In genomic region chr20:57141492-57141891, GRCh38 we compare ENCODE assay signal across 25 cellular contexts.
DNase-seq lines count a peak whose midpoint lies in the region; ATAC-seq, FAIRE-seq and TF ChIP-seq lines count a peak whose summit lies in the region.
"Had no signal": no experiment of that assay in that cellular context is flagged by ENCODE, and none has a peak within 500 bp of the region (broad histone marks: within the 10 kb centered on the region; RNA-seq: fewer than 3 reads in every experiment).

No MANE protein-coding gene starts in this region.

- intact Hi-C loops in K562 (cut with micrococcal nuclease), result no loop called here
- intact Hi-C loops in activated CD4-positive, alpha-beta T cell treated with anti-CD3 and anti-CD28 coated beads, Interleukin-2, amount 10 ng/mL, durations not matched to agents 24 days and 14 days (cut with micrococcal nuclease), result no loop called here

- H3K27ac Mint-ChIP-seq in activated CD4-positive, alpha-beta T cell treated with anti-CD3 and anti-CD28 coated beads, Interleukin-2, amount 10 ng/mL, durations not matched to agents 24 days and 14 days, result no peak overlapping the region
- H3K27ac Mint-ChIP-seq: CD14-positive monocyte; CD4-positive, alpha-beta memory T cell; CD4-positive, CD25-positive, alpha-beta regulatory T cell; CD8-positive, alpha-beta memory T cell had no signal

- no peaks in the 10 kb centered on the region for H3K4me1 Mint-ChIP-seq in activated CD4-positive, alpha-beta T cell treated with anti-CD3 and anti-CD28 coated beads, Interleukin-2, amount 10 ng/mL, durations not matched to agents 24 days and 14 days
- H3K4me1 Mint-ChIP-seq: CD14-positive monocyte; CD4-positive, alpha-beta memory T cell; CD4-positive, CD25-positive, alpha-beta regulatory T cell; CD8-positive, alpha-beta memory T cell had no signal

- H3K4me2 ChIP-seq in A549 (no peak overlapping the region), K562 (ENCODE audit: insufficient read depth, low read length) (no peak overlapping the region)
- H3K4me2 ChIP-seq: BLaER1 had no signal

- in situ Hi-C loops in K562 (cut with MboI), result no loop called here

- H3K4me1 ChIP-seq in A549, result no peaks in the 10 kb centered on the region
- no peaks in the 10 kb centered on the region for H3K4me1 ChIP-seq in K562 (replicated peaks in 1 of 2; ENCODE audit: control insufficient read depth in 2 of 2, insufficient read depth in 2 of 2, low read length in 2 of 2)
- H3K4me1 ChIP-seq: BE2C, BLaER1 had no signal

- no peak overlapping the region for H3K9ac ChIP-seq in K562 (ENCODE audit: insufficient read depth in 1 of 2, low read depth in 2 of 2, low read length in 2 of 2)
- H3K9ac ChIP-seq: BLaER1 had no signal

- no peaks in the 10 kb centered on the region for H3K36me3 ChIP-seq in K562 (ENCODE audit: control insufficient read depth, insufficient read depth, low read length)
- H3K36me3 ChIP-seq: BE2C, BLaER1 had no signal

- H3K9me3 Mint-ChIP-seq in activated CD4-positive, alpha-beta T cell treated with anti-CD3 and anti-CD28 coated beads, Interleukin-2, amount 10 ng/mL, durations not matched to agents 24 days and 14 days, result no peaks in the 10 kb centered on the region

- H3K27me3 ChIP-seq in K562 (ENCODE audit: control insufficient read depth in 2 of 2, insufficient read depth in 2 of 2, low read length in 2 of 2), result peaks cover 12 to 40% of the 10 kb centered on the region in 2 experiments
- H3K27me3 ChIP-seq: BE2C, BLaER1 had no signal

- no peaks in the 10 kb centered on the region for H3K79me2 ChIP-seq in K562 (ENCODE audit: control insufficient read depth, insufficient read depth, low read length)

- TF ChIP-seq EP300 in A549 (IDR thresholded peaks at IDR 0.05) (no peak), K562 (IDR thresholded peaks at IDR 0.05; ENCODE audit: low read length) (no peak)

- no peak overlapping the region for H3K4me3 Mint-ChIP-seq in activated CD4-positive, alpha-beta T cell treated with anti-CD3 and anti-CD28 coated beads, Interleukin-2, amount 10 ng/mL, durations not matched to agents 24 days and 14 days
- H3K4me3 Mint-ChIP-seq: CD14-positive monocyte; CD4-positive, alpha-beta memory T cell; CD4-positive, CD25-positive, alpha-beta regulatory T cell; CD8-positive, alpha-beta memory T cell had no signal

- H3K9me3 ChIP-seq in A549 (no peaks in the 10 kb centered on the region), K562 (replicated peaks; ENCODE audit: control insufficient read depth, insufficient read depth, low read depth, low read length) (no peaks in the 10 kb centered on the region)
- H3K9me3 ChIP-seq: BE2C, BLaER1 had no signal

- H3K27ac ChIP-seq in A549 (no peak overlapping the region), K562 (ENCODE audit: extremely low read depth, low read depth, low read length) (no peak overlapping the region)
- H3K27ac ChIP-seq: 22Rv1, BLaER1 had no signal

- 73% methylated on average over 1 of the region's 1 CpG for WGBS in A549 (ENCODE audit: missing lambda C conversion rate)
- WGBS in K562 (ENCODE audit: insufficient coverage, low coverage, missing lambda C conversion rate), result 0% methylated on average over 1 of the region's 1 CpG

- CTCF ChIA-PET in A549 (lab: Yijun Ruan, JAX) (no interaction called here), K562 (lab: Yijun Ruan, JAX; ENCODE audit: low intra/inter-chr PET ratio) (no interaction called here)

- no peak overlapping the region for H2AFZ ChIP-seq in K562 (ENCODE audit: low read depth, low read length)

- H3K4me3 ChIP-seq in A549, result no peak overlapping the region
- no peak overlapping the region for H3K4me3 ChIP-seq in K562
- H3K4me3 ChIP-seq: BLaER1, GM12878 had no signal

- TF ChIP-seq CTCF in A549 (IDR thresholded peaks at IDR 0.05) (no peak), K562 (IDR thresholded peaks at IDR 0.05 in 2 of 3, conservative IDR thresholded peaks at IDR 0.05 in 1 of 3; ENCODE audit: insufficient read depth in 2 of 3, low read depth in 1 of 3, low read length in 3 of 3) (no peak), subcutaneous adipose tissue (IDR thresholded peaks at IDR 0.05; ENCODE audit: low read depth) (peak; percentile 7)

- H3K27me3 Mint-ChIP-seq in activated CD4-positive, alpha-beta T cell treated with anti-CD3 and anti-CD28 coated beads, Interleukin-2, amount 10 ng/mL, durations not matched to agents 24 days and 14 days, result no peaks in the 10 kb centered on the region
- H3K27me3 Mint-ChIP-seq: CD4-positive, CD25-positive, alpha-beta regulatory T cell had no signal

- POLR2A ChIA-PET in A549 (lab: Yijun Ruan, JAX), result no interaction called here
- POLR2A ChIA-PET in K562 (lab: Yijun Ruan, JAX), result no interaction called here

- TF ChIP-seq RAD21 in A549 (conservative IDR thresholded peaks at IDR 0.05 in 1 of 2, IDR thresholded peaks at IDR 0.05 in 1 of 2), result no peak
- no peak for TF ChIP-seq RAD21 in K562 (CRISPR knock-in tag; conservative IDR thresholded peaks at IDR 0.05 in 1 of 2, IDR thresholded peaks at IDR 0.05 in 1 of 2)

- no peak for DNase-seq in A549 (ENCODE audit: low read depth in 1 of 2, low spot score in 1 of 2)
- no peak for DNase-seq in K562 (ENCODE audit: extremely low read depth in 1 of 4, low spot score in 3 of 4)
- no peak for DNase-seq in activated CD4-positive, alpha-beta T cell treated with anti-CD3 and anti-CD28 coated beads, Interleukin-2, amount 10 ng/mL, durations not matched to agents 24 days and 14 days
- DNase-seq: ACHN; BE2C; CD4-positive, alpha-beta memory T cell; CD4-positive, CD25-positive, alpha-beta regulatory T cell; CD8-positive, alpha-beta memory T cell; COR-L47; DMS 273 treated with DMSO at 0.1 percent for 48 hours; DMS153; DMS53; DMS79; DND-41; EL; GDM1 had no signal

- H3K9me1 ChIP-seq in K562 (ENCODE audit: control insufficient read depth, insufficient read depth, low read length), result no peaks in the 10 kb centered on the region

- TF ChIP-seq POLR2A in A549 (IDR thresholded peaks at IDR 0.05; ENCODE audit: low read length) (no peak), K562 (conservative IDR thresholded peaks at IDR 0.05) (no peak)

- H3K36me3 Mint-ChIP-seq in activated CD4-positive, alpha-beta T cell treated with anti-CD3 and anti-CD28 coated beads, Interleukin-2, amount 10 ng/mL, durations not matched to agents 24 days and 14 days (ENCODE audit: low read depth), result no peaks in the 10 kb centered on the region
- H3K36me3 Mint-ChIP-seq: CD14-positive monocyte; CD4-positive, alpha-beta memory T cell; CD4-positive, CD25-positive, alpha-beta regulatory T cell; CD8-positive, alpha-beta memory T cell had no signal

- ATAC-seq in A549, result no peak
- no peak for ATAC-seq in K562
- no peak for ATAC-seq in GM18907 (IDR thresholded peaks at IDR 0.05; ENCODE audit: unreplicated experiment)
- ATAC-seq: GM12878 had no signal

- BruUV-seq in K562 (replicated peaks; lab: Mats Ljungman, UMichigan), result no TSS peak

- FAIRE-seq in A549 (lab: Jason Lieb, UNC) (no peak), K562 (lab: Jason Lieb, UNC) (no peak)
- FAIRE-seq: GM12878, GM12892, GM18507, GM19239 had no signal

- 0 out of 2 replicates have a peak, but pooled peaks cover 5% of the 10 kb centered on the region for H4K20me1 ChIP-seq in K562 (replicated peaks; ENCODE audit: control insufficient read depth, insufficient read depth, low read length)
- H4K20me1 ChIP-seq: BLaER1 had no signal

TF ChIP-seq in A549, 52 proteins besides CTCF, POLR2A, EP300 and RAD21:
- TF ChIP-seq GATA3 (IDR thresholded peaks at IDR 0.05; ENCODE audit: borderline replicate concordance) (no peak), ZFP36 (IDR thresholded peaks at IDR 0.05; ENCODE audit: borderline replicate concordance, partially characterized antibody) (peak; percentile 27), BHLHE40 (IDR thresholded peaks at IDR 0.05; ENCODE audit: low read depth, low read length) (no peak)
TF ChIP-seq in A549: peak in this region for 1.

TF ChIP-seq in K562, 482 proteins besides CTCF, POLR2A, EP300 and RAD21 (continues in another document):
- TF ChIP-seq ZNF121 (CRISPR knock-in tag; conservative IDR thresholded peaks at IDR 0.05), result no peak
- no peak for TF ChIP-seq POLR3A (IDR thresholded peaks at IDR 0.05; ENCODE audit: borderline replicate concordance, extremely low read depth, insufficient read depth, insufficient read length)
- TF ChIP-seq, protein P1, sequence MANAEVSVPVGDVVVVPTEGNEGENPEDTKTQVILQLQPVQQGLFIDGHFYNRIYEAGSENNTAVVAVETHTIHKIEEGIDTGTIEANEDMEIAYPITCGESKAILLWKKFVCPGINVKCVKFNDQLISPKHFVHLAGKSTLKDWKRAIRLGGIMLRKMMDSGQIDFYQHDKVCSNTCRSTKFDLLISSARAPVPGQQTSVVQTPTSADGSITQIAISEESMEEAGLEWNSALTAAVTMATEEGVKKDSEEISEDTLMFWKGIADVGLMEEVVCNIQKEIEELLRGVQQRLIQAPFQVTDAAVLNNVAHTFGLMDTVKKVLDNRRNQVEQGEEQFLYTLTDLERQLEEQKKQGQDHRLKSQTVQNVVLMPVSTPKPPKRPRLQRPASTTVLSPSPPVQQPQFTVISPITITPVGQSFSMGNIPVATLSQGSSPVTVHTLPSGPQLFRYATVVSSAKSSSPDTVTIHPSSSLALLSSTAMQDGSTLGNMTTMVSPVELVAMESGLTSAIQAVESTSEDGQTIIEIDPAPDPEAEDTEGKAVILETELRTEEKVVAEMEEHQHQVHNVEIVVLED (CRISPR knock-in tag; IDR thresholded peaks at IDR 0.05), result no peak
- TF ChIP-seq, protein P2, sequence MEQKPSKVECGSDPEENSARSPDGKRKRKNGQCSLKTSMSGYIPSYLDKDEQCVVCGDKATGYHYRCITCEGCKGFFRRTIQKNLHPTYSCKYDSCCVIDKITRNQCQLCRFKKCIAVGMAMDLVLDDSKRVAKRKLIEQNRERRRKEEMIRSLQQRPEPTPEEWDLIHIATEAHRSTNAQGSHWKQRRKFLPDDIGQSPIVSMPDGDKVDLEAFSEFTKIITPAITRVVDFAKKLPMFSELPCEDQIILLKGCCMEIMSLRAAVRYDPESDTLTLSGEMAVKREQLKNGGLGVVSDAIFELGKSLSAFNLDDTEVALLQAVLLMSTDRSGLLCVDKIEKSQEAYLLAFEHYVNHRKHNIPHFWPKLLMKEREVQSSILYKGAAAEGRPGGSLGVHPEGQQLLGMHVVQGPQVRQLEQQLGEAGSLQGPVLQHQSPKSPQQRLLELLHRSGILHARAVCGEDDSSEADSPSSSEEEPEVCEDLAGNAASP (IDR thresholded peaks at IDR 0.05), result no peak
- no peak for TF ChIP-seq CEBPG (CRISPR knock-in tag; IDR thresholded peaks at IDR 0.05)
- no peak for TF ChIP-seq CEBPG (tag; conservative IDR thresholded peaks at IDR 0.05 in 1 of 2, IDR thresholded peaks at IDR 0.05 in 1 of 2)

Comparison
In these comparisons a context has a peak if more than half of its experiments do, and no peak if none do; other contexts are left out.
1. Of the 35 proteins assayed by ChIP-seq in both K562 and A549: peak only in K562: none; only in A549: none; in both: ZFP36; in neither: 34.